23 cellular contexts compared by ENCODE assay signal in the genomic region with DNA sequence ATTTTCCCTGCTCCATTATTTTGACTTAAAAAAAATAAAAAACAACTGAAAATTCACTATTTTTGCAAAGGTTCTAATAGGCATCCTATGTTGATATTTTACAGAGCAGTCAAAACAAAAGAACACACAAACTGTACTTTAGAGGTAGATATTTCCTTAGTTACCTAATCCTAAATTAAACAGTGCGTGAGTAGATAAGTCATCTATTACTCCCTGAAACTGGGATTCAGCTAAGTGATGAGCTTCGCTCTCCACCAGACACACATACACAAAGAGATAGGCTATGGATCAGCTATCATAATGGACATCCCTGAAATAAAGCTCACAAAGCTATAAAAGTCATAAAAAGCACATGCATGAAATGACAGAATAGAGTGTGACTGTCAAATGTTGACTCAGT.
"Had no signal": no experiment of that assay in that cellular context is flagged by ENCODE, and none has a peak within 500 bp of the region (broad histone marks: within the 10 kb centered on the region; RNA-seq: fewer than 3 reads in every experiment).

No MANE protein-coding gene starts in this region.

- H3K27ac Mint-ChIP-seq: activated CD8-positive, alpha-beta T cell treated with anti-CD3 and anti-CD28 coated beads, Interleukin-2, amount 10 ng/mL, durations not matched to agents 7 days and 5 days; activated naive CD4-positive, alpha-beta T cell treated with anti-CD3 and anti-CD28 coated beads, Interleukin-2, amount 50 U/mL, for 24 hours; mesothelial cell of epicardium; naive thymus-derived CD8-positive, alpha-beta T cell; neural progenitor cell had no signal

- H3K4me3 Mint-ChIP-seq: activated CD8-positive, alpha-beta T cell treated with anti-CD3 and anti-CD28 coated beads, Interleukin-2, amount 10 ng/mL, durations not matched to agents 7 days and 5 days; activated naive CD4-positive, alpha-beta T cell treated with anti-CD3 and anti-CD28 coated beads, Interleukin-2, amount 50 U/mL, for 24 hours; mesothelial cell of epicardium; naive thymus-derived CD8-positive, alpha-beta T cell; neural progenitor cell had no signal

- DNase-seq: activated CD4-positive, alpha-beta T cell treated with anti-CD3 and anti-CD28 coated beads for 1 hour; activated CD4-positive, alpha-beta T cell treated with anti-CD3 and anti-CD28 coated beads, Interleukin-2, amount 50 U/mL, for 1 hour; activated CD8-positive, alpha-beta T cell treated with anti-CD3 and anti-CD28 coated beads, Interleukin-2, amount 10 ng/mL, durations not matched to agents 7 days and 5 days; activated gamma-delta T cell treated with Interleukin-2 at 50 U/mL for 16 hours; activated T-cell treated with anti-CD3 and anti-CD28 coated beads, Interleukin-2, amount 50 U/mL, for 1 hour; anterior cingulate cortex; body of pancreas; cortex of kidney; head of caudate nucleus; kidney; left lung; naive thymus-derived CD8-positive, alpha-beta T cell; posterior cingulate gyrus; stimulated activated CD4-positive, alpha-beta T cell treated with anti-CD3 and anti-CD28 coated beads, Interleukin-4, amount 100 ng/mL, for 4 hours; stimulated activated naive CD8-positive, alpha-beta T cell treated with anti-CD3 and anti-CD28 coated beads, Interleukin-15, Interleukin-2, amounts not matched to agents 100 U/mL and 50 U/mL, for 24 hours; substantia nigra; tibial artery had no signal

- H3K9ac ChIP-seq: neural progenitor cell had no signal

- H3K9me3 ChIP-seq: body of pancreas, gastroesophageal sphincter, left lung, tibial artery had no signal

- ATAC-seq: activated CD8-positive, alpha-beta T cell treated with anti-CD3 and anti-CD28 coated beads, Interleukin-2, amount 10 ng/mL, durations not matched to agents 7 days and 5 days; body of pancreas; gastroesophageal sphincter; left lung; naive thymus-derived CD8-positive, alpha-beta T cell; stimulated activated naive CD8-positive, alpha-beta T cell treated with anti-CD3 and anti-CD28 coated beads, Interleukin-15, Interleukin-2, amounts not matched to agents 100 U/mL and 50 U/mL, for 24 hours had no signal

- H3K36me3 ChIP-seq: cardiac muscle cell, gastroesophageal sphincter, left lung, tibial artery had no signal

- H3K36me3 Mint-ChIP-seq: activated naive CD4-positive, alpha-beta T cell treated with anti-CD3 and anti-CD28 coated beads, Interleukin-2, amount 50 U/mL, for 24 hours; naive thymus-derived CD8-positive, alpha-beta T cell had no signal

- H3K27me3 ChIP-seq: body of pancreas, cardiac muscle cell, gastroesophageal sphincter, left lung, neural progenitor cell, tibial artery had no signal

- H3K27me3 Mint-ChIP-seq: activated naive CD4-positive, alpha-beta T cell treated with anti-CD3 and anti-CD28 coated beads, Interleukin-2, amount 50 U/mL, for 24 hours; naive thymus-derived CD8-positive, alpha-beta T cell had no signal

- H3K4me1 ChIP-seq: body of pancreas, gastroesophageal sphincter, left lung had no signal

- H3K4me3 ChIP-seq: body of pancreas, cardiac muscle cell, gastroesophageal sphincter, left lung, lung, neural progenitor cell, tibial artery had no signal

- H3K4me1 Mint-ChIP-seq: activated naive CD4-positive, alpha-beta T cell treated with anti-CD3 and anti-CD28 coated beads, Interleukin-2, amount 50 U/mL, for 24 hours; naive thymus-derived CD8-positive, alpha-beta T cell had no signal

- H3K9me3 Mint-ChIP-seq: activated naive CD4-positive, alpha-beta T cell treated with anti-CD3 and anti-CD28 coated beads, Interleukin-2, amount 50 U/mL, for 24 hours; mesothelial cell of epicardium; neural progenitor cell had no signal
